Comparison of ENCODE assay signal across 27 cellular contexts in the genomic region with DNA sequence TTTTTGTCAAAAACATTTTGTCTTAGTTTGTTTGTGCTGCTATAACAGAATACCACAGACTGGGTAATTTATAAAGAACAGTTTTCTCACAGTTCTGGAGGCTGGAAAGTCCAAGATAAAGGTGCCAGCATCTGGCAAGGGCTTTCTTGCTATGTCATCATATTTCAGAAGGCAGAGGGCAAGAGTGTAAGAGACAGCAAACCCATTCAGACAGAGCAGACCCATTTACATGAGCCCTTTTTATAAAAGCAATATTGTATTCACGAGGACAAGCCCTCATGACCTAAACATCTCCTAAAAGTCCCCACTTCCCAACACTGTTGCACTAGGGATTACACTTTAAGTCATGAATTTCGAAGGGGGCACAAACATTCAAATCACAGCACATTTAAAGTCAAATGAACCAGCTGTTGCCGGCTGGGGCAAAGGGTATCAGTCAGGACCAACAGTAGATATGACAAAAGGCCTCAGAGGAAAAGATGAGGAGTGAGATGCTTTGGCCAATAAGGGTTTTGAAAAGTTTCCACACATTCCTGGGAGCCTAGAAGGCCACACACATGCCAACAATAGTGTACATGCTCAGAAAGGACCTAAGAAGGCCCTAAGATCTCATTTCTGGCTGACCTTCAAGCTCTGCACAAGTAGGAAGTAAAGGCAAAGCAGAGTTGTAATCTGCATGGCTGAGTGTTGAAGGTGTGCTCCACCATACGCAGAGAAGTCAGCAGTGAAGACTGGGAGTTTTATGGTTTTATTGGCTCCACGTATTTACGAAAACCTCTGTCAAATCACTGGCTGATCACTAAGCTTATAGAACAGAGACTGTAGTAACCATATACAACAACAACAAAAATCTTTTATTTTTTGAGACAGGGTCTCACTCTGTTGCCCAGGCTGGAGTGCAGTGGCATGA. TPM values are rescaled to one million over a fixed set of nuclear protein-coding genes. Genes with fewer than 3 reads are reported as not detected.
DNase-seq lines count a peak whose midpoint lies in the region; ATAC-seq and TF ChIP-seq lines count a peak whose summit lies in the region.
"Had no signal": no experiment of that assay in that cellular context is flagged by ENCODE, and none has a peak within 500 bp of the region (broad histone marks: within the 10 kb centered on the region; RNA-seq: fewer than 3 reads in every experiment).

No MANE protein-coding gene starts in this region.

- H3K27ac Mint-ChIP-seq in central memory CD8-positive, alpha-beta T cell (ENCODE audit: low read depth), result peak overlapping the region; percentile 49
- H3K27ac Mint-ChIP-seq: activated B cell treated with CpG ODN at 0.5 μM for 24 hours; activated naive CD8-positive, alpha-beta T cell treated with anti-CD3 and anti-CD28 coated beads, Interleukin-2, amount 10 ng/mL, durations not matched to agents 7 days and 5 days; GM23338 had no signal

- H2AFZ ChIP-seq in mesenchymal stem cell (ENCODE audit: low read depth, low read length), result no peak overlapping the region
- H2AFZ ChIP-seq: GM23338 had no signal

- no peaks in the 10 kb centered on the region for H3K27me3 ChIP-seq in mesenchymal stem cell (ENCODE audit: control insufficient read depth in 1 of 2, insufficient read depth in 1 of 2, low read length in 2 of 2)
- H3K27me3 ChIP-seq: heart left ventricle, suprapubic skin had no signal

- no peaks in the 10 kb centered on the region for H3K4me1 Mint-ChIP-seq in central memory CD8-positive, alpha-beta T cell
- H3K4me1 Mint-ChIP-seq: activated B cell treated with CpG ODN at 0.5 μM for 24 hours, GM23338 had no signal

- ATAC-seq in central memory CD8-positive, alpha-beta T cell (replicated peaks; ENCODE audit: extremely low read depth, poor library complexity, severe bottlenecking), result no peak
- ATAC-seq: GM23338, heart left ventricle, Panc1 had no signal

- no peak overlapping the region for H3K4me3 Mint-ChIP-seq in central memory CD8-positive, alpha-beta T cell
- H3K4me3 Mint-ChIP-seq: activated B cell treated with CpG ODN at 0.5 μM for 24 hours; activated naive CD8-positive, alpha-beta T cell treated with anti-CD3 and anti-CD28 coated beads, Interleukin-2, amount 10 ng/mL, durations not matched to agents 7 days and 5 days; GM23338 had no signal

- H3K18ac ChIP-seq in mesenchymal stem cell (ENCODE audit: low read depth in 1 of 2, low read length in 2 of 2), result no peak overlapping the region

- H3K9ac ChIP-seq in mesenchymal stem cell (ENCODE audit: low read length), result no peak overlapping the region

- peaks cover 22 to 70% of the 10 kb centered on the region in 2 experiments for H3K36me3 ChIP-seq in mesenchymal stem cell (ENCODE audit: control insufficient read depth in 1 of 2, insufficient read depth in 2 of 2, low read depth in 1 of 2, low read length in 2 of 2)

- H2BK12ac ChIP-seq in mesenchymal stem cell (ENCODE audit: low read length in 2 of 2), result no peak overlapping the region

- 93% methylated on average over 6 of the region's 6 CpGs for WGBS in mesenchymal stem cell

- no peak for TF ChIP-seq CTCF in AG10803 (conservative IDR thresholded peaks at IDR 0.05; ENCODE audit: low read length)

- no peak overlapping the region for H2BK15ac ChIP-seq in mesenchymal stem cell (ENCODE audit: low read depth, poor library complexity, severe bottlenecking)

- no peaks in the 10 kb centered on the region for H3K27me3 Mint-ChIP-seq in central memory CD8-positive, alpha-beta T cell
- H3K27me3 Mint-ChIP-seq: activated B cell treated with CpG ODN at 0.5 μM for 24 hours; activated naive CD8-positive, alpha-beta T cell treated with anti-CD3 and anti-CD28 coated beads, Interleukin-2, amount 10 ng/mL, durations not matched to agents 7 days and 5 days had no signal

- no peaks in the 10 kb centered on the region for H3K4me1 ChIP-seq in mesenchymal stem cell (ENCODE audit: control insufficient read depth, insufficient read depth, low read depth, low read length)
- H3K4me1 ChIP-seq: suprapubic skin had no signal

- H2BK120ac ChIP-seq in mesenchymal stem cell (ENCODE audit: low read depth, low read length), result no peak overlapping the region

- DNase-seq in AG10803 (ENCODE audit: low read depth) (peak; percentile 9), COLO829 (ENCODE audit: low spot score) (peak; percentile 16), mesenchymal stem cell (peak; percentile 14), NCI-H1930 (lab: John Stamatoyannopoulos, UW) (no peak), NCI-H748 treated with DMSO at 0.1 percent for 48 hours (lab: John Stamatoyannopoulos, UW) (no peak)
- no peak for DNase-seq in central memory CD8-positive, alpha-beta T cell (ENCODE audit: low spot score in 2 of 2)
- DNase-seq in stimulated activated CD4-positive, alpha-beta T cell treated with anti-CD3 and anti-CD28 coated beads, Interleukin-4, amount 100 ng/mL, for 24 hours, result no peak
- DNase-seq: activated B cell treated with CpG ODN at 0.5 μM for 24 hours; activated CD4-positive, alpha-beta T cell treated with anti-CD3 and anti-CD28 coated beads, Interleukin-2, amount 50 U/mL, for 4 hours; activated CD8-positive, alpha-beta memory T cell treated with anti-CD3 and anti-CD28 coated beads, Interleukin-2, amount 50 U/mL, for 4 hours; activated effector memory CD4-positive, alpha-beta T cell treated with Interleukin-2 at 50 U/mL for 16 hours; activated naive CD8-positive, alpha-beta T cell treated with anti-CD3 and anti-CD28 coated beads, Interleukin-2, amount 10 ng/mL, durations not matched to agents 7 days and 5 days; GDM1; heart left ventricle; kidney; NCI-H1694 treated with DMSO at 0.1 percent for 48 hours; NCI-H2171 treated with DMSO at 0.1 percent for 48 hours; NCI-H510A treated with DMSO at 0.1 percent for 48 hours; right cardiac atrium; SHP77; stimulated activated naive CD4-positive, alpha-beta T cell; T1000 had no signal

- H2AK5ac ChIP-seq in mesenchymal stem cell (ENCODE audit: low read length, severe bottlenecking), result no peak overlapping the region

- H3K9me3 Mint-ChIP-seq in central memory CD8-positive, alpha-beta T cell, result no peaks in the 10 kb centered on the region
- H3K9me3 Mint-ChIP-seq: activated B cell treated with CpG ODN at 0.5 μM for 24 hours; activated naive CD8-positive, alpha-beta T cell treated with anti-CD3 and anti-CD28 coated beads, Interleukin-2, amount 10 ng/mL, durations not matched to agents 7 days and 5 days; GM23338 had no signal

- H3K27ac ChIP-seq in mesenchymal stem cell (ENCODE audit: low read length, poor library complexity, severe bottlenecking), result no peak overlapping the region
- H3K27ac ChIP-seq: epithelial cell of prostate, heart left ventricle, HL-60, suprapubic skin had no signal

- H4K8ac ChIP-seq in mesenchymal stem cell (ENCODE audit: low read length), result no peak overlapping the region

- H3K4me3 ChIP-seq in AG10803 (ENCODE audit: low read length) (no peak overlapping the region), mesenchymal stem cell (ENCODE audit: insufficient read depth in 1 of 2, low read depth in 1 of 2, low read length in 2 of 2) (no peak overlapping the region)
- H3K4me3 ChIP-seq: GM23338, heart left ventricle, suprapubic skin had no signal

- no peak overlapping the region for H3K4me2 ChIP-seq in mesenchymal stem cell (ENCODE audit: low read length, poor library complexity, severe bottlenecking)
- H3K4me2 ChIP-seq: GM23338 had no signal

- no peak overlapping the region for H3K14ac ChIP-seq in mesenchymal stem cell (ENCODE audit: low read length in 2 of 2)

- H3K79me1 ChIP-seq in mesenchymal stem cell (replicated peaks; ENCODE audit: low read length, poor library complexity, severe bottlenecking), result peaks cover 13% of the 10 kb centered on the region

- H3K36me3 Mint-ChIP-seq in central memory CD8-positive, alpha-beta T cell (ENCODE audit: insufficient read depth), result peaks cover 51% of the 10 kb centered on the region

- no peaks in the 10 kb centered on the region for H3K9me3 ChIP-seq in mesenchymal stem cell (ENCODE audit: control insufficient read depth, low read length)
- H3K9me3 ChIP-seq: heart left ventricle, suprapubic skin had no signal

- no peak overlapping the region for H3K4ac ChIP-seq in mesenchymal stem cell (ENCODE audit: low read depth in 1 of 2, low read length in 2 of 2)

- no peak overlapping the region for H3K23ac ChIP-seq in mesenchymal stem cell (ENCODE audit: low read length in 2 of 2)

- no peak overlapping the region for H4K91ac ChIP-seq in mesenchymal stem cell (ENCODE audit: low read length)

- no peak overlapping the region for H2BK5ac ChIP-seq in mesenchymal stem cell (ENCODE audit: low read depth, low read length, poor library complexity, severe bottlenecking)

RNA-seq across cellular contexts. Expression of a gene that starts 37.9 kb away (rescaled TPM):
- 58.9 TPM for polyA plus RNA-seq in mesenchymal stem cell (2013, experiment 1 of 2)
- 60.7 TPM for polyA plus RNA-seq in mesenchymal stem cell (2013, experiment 2 of 2)

RNA-seq across cellular contexts. Expression of a gene that starts 40.7 kb away (rescaled TPM):
- 107 TPM for polyA plus RNA-seq in mesenchymal stem cell (2013, experiment 1 of 2)
- 105 TPM for polyA plus RNA-seq in mesenchymal stem cell (2013, experiment 2 of 2)

Comparison
In these comparisons a context has a peak if more than half of its experiments do, and no peak if none do; other contexts are left out.
1. DNase-seq: peak in AG10803 (single experiment), COLO829 (single experiment) and mesenchymal stem cell (single experiment); none in central memory CD8-positive, alpha-beta T cell (0 of 2), NCI-H1930 (0 of 2), stimulated activated CD4-positive, alpha-beta T cell treated with anti-CD3 and anti-CD28 coated beads, Interleukin-4, amount 100 ng/mL, for 24 hours (single experiment) and NCI-H748 treated with DMSO at 0.1 percent for 48 hours (single experiment).